Comparison of ENCODE assay signal across 1 cellular context in genomic region chr1:64049900-64050540, GRCh38.
TF ChIP-seq lines count a peak whose summit lies in the region.

No MANE protein-coding gene starts in this region.

TF ChIP-seq in GM23338, 12 proteins besides CTCF, POLR2A, EP300 and RAD21 (continued from another document):
- no peak for TF ChIP-seq ZNF462 (CRISPR knock-in tag; IDR thresholded peaks at IDR 0.05)
- no peak for TF ChIP-seq STAT1 (IDR thresholded peaks at IDR 0.05; ENCODE audit: unreplicated experiment)
- no peak for TF ChIP-seq ZNF331 (CRISPR knock-in tag; IDR thresholded peaks at IDR 0.05; ENCODE audit: low read depth)
